8 cellular contexts compared by ENCODE assay signal in genomic region chr1:244834596-244835275, GRCh38. TPM values are rescaled to one million over a fixed set of nuclear protein-coding genes. Genes with fewer than 3 reads are reported as not detected.
DNase-seq lines count a peak whose midpoint lies in the region; TF ChIP-seq lines count a peak whose summit lies in the region.

No MANE protein-coding gene starts in this region.

- peak overlapping the region; percentile 93 for H3K4me3 Mint-ChIP-seq in HFFc6

- peak overlapping the region; percentile 100 for H3K27ac Mint-ChIP-seq in HFFc6

- H3K27ac ChIP-seq in left ventricle myocardium inferior (replicated peaks) (peak overlapping the region; percentile 99), rectal smooth muscle tissue (ENCODE audit: low read depth, low read length) (peak overlapping the region; percentile 100)

- no peaks in the 10 kb centered on the region for H3K9me3 Mint-ChIP-seq in HFFc6

- H3K4me1 ChIP-seq in adipocyte (ENCODE audit: control insufficient read depth, insufficient read depth, low read length) (peaks cover 18% of the 10 kb centered on the region), left ventricle myocardium inferior (peaks cover 54% of the 10 kb centered on the region), rectal smooth muscle tissue (ENCODE audit: control insufficient read depth, insufficient read depth, low read length) (peaks cover 3% of the 10 kb centered on the region)

- DNase-seq in GM12865 (ENCODE audit: low read depth) (peak; percentile 98), HFFc6 (peak; percentile 91), NCI-H1092 (lab: John Stamatoyannopoulos, UW) (peak; percentile 95), SKM-1 treated with dmso at 0.1 percent for 144 hours (lab: John Stamatoyannopoulos, UW; ENCODE audit: unreplicated experiment) (peak; percentile 97), adipocyte (ENCODE audit: low read depth) (peak; percentile 94), left ventricle myocardium inferior (peak; percentile 93), cerebellar nuclear complex (lab: John Stamatoyannopoulos, UW) (no peak)

- H3K9me3 ChIP-seq in adipocyte (ENCODE audit: control insufficient read depth, low read length) (no peaks in the 10 kb centered on the region), left ventricle myocardium inferior (replicated peaks) (no peaks in the 10 kb centered on the region)

- peaks cover 25% of the 10 kb centered on the region for H3K36me3 Mint-ChIP-seq in HFFc6 (ENCODE audit: low read depth)

- H3K27me3 Mint-ChIP-seq in HFFc6 (ENCODE audit: insufficient read depth) = no peaks in the 10 kb centered on the region

- H3K9ac ChIP-seq in adipocyte (ENCODE audit: low read length) (peak overlapping the region; percentile 96), rectal smooth muscle tissue (ENCODE audit: low read length) (peak overlapping the region; percentile 54)

- intact Hi-C loops in left ventricle myocardium inferior (cut with micrococcal nuclease) = loop anchor here (10.0 kb wide), 1 partner anchor 140 kb away; no protein-coding TSS in a partner anchor

- no peak for TF ChIP-seq CTCF in GM12865 (IDR thresholded peaks at IDR 0.05; ENCODE audit: insufficient read depth, low read depth, low read length, missing control alignments)
- TF ChIP-seq CTCF in HFFc6 (IDR thresholded peaks at IDR 0.05) = no peak
- TF ChIP-seq CTCF in left ventricle myocardium inferior (IDR thresholded peaks at IDR 0.05; ENCODE audit: borderline replicate concordance) = no peak

- H3K36me3 ChIP-seq in adipocyte (ENCODE audit: control insufficient read depth, insufficient read depth, low read length, severe bottlenecking) (peaks cover 18% of the 10 kb centered on the region), left ventricle myocardium inferior (peaks cover 17% of the 10 kb centered on the region), rectal smooth muscle tissue (ENCODE audit: control insufficient read depth, insufficient read depth, low read length) (peaks cover 1% of the 10 kb centered on the region)

- H3K4me3 ChIP-seq in GM12865 (ENCODE audit: low read depth, low read length) = peak overlapping the region; percentile 99
- peak overlapping the region; percentile 98 for H3K4me3 ChIP-seq in adipocyte (ENCODE audit: low read length)
- peak overlapping the region; percentile 79 for H3K4me3 ChIP-seq in left ventricle myocardium inferior
- H3K4me3 ChIP-seq in rectal smooth muscle tissue (ENCODE audit: low read length) = peak overlapping the region; percentile 78

- no peaks in the 10 kb centered on the region for H3K27me3 ChIP-seq in adipocyte (replicated peaks; ENCODE audit: control insufficient read depth, insufficient read depth, low read length)
- no peaks in the 10 kb centered on the region for H3K27me3 ChIP-seq in left ventricle myocardium inferior (ENCODE audit: low read depth)
- H3K27me3 ChIP-seq in rectal smooth muscle tissue (ENCODE audit: control insufficient read depth, insufficient read depth, low read length) = no peaks in the 10 kb centered on the region

- H3K4me1 Mint-ChIP-seq in HFFc6 (ENCODE audit: low read depth) = peaks cover 58% of the 10 kb centered on the region

RNA-seq across cellular contexts. Expression of gene COX20, which starts 0.7 kb away (rescaled TPM):
- 10 to 100 TPM; 42.6 to 70.8 (median 58.9) TPM for total RNA-seq in HFFc6 (2021; fragmentation: NEBNext Ultra II Directional; extraction: Animal tissue kit (Norgen Biotek cat#: 25700))
- total RNA-seq in left ventricle myocardium inferior = 68.8 TPM

RNA-seq across cellular contexts. Expression of gene HNRNPU, which starts 29.6 kb away (rescaled TPM):
- 100 to 1,000 TPM; 266 to 344 (median 322) TPM for total RNA-seq in HFFc6 (2021; fragmentation: NEBNext Ultra II Directional; extraction: Animal tissue kit (Norgen Biotek cat#: 25700))
- total RNA-seq in left ventricle myocardium inferior = 167 TPM

Comparison
In these comparisons a context has a peak if more than half of its experiments do, and no peak if none do; other contexts are left out.
1. DNase-seq: peak in GM12865 (single experiment), HFFc6 (single experiment), NCI-H1092 (single experiment), SKM-1 treated with dmso at 0.1 percent for 144 hours (single experiment), adipocyte (single experiment) and left ventricle myocardium inferior (single experiment); none in cerebellar nuclear complex (0 of 2).
2. Peak in every context shown above with its lines, with median percentiles within 50 percentile points of each other: H3K4me3 ChIP-seq.